ENCODE assay signal across 20 cellular contexts in the genomic region with DNA sequence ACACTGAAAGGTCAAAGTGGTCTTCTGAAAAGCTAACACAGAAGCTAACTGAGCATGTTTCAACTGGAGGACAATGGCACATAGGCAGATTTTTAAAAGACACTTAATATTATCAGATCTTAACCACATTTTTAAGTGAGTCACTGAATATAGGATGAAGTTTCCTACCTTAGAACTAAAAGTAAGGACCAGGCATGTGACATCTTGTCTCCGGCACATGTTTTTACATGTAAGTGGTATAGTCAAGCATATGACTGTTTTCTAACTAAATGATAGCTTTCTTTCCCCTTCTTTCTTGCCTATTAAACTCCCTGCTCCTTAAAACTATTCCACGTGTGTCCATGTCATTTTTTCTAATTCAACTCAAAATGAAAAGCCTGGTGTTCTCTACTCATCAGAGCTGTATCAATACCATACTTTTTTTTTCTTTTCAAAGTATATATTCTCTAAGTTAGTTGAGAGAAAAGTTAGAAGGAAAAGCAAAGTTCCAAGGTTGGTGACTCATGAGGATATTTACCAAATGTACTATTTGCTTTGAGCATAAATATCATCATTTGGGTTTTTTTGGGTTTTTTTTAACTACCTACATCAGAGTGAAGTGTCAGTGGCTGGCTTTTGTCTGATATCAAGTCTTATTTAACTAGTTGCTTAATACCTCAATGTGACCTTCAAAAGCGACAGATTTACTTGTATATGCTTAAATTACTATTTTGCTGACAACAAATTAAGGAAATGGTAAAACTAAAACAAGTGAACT.
A peak's percentile ranks its signal among the peaks of the same experiment; 100 is the strongest.
DNase-seq lines count a peak whose midpoint lies in the region; ATAC-seq and TF ChIP-seq lines count a peak whose summit lies in the region.
"Had no signal": no experiment of that assay in that cellular context is flagged by ENCODE, and none has a peak within 500 bp of the region (broad histone marks: within the 10 kb centered on the region; RNA-seq: fewer than 3 reads in every experiment).

No MANE protein-coding gene starts in this region.

- H3K4me1 ChIP-seq in RWPE2 (ENCODE audit: insufficient read depth, poor library complexity, severe bottlenecking) (peaks cover 18% of the 10 kb centered on the region), neuron (ENCODE audit: insufficient read depth, low read length) (peaks cover 11% of the 10 kb centered on the region)

- intact Hi-C loops in cardiac septum (cut with DNase I): no loop called here

- no peaks in the 10 kb centered on the region for H3K27me3 Mint-ChIP-seq in stimulated activated naive CD8-positive, alpha-beta T cell treated with anti-CD3 and anti-CD28 coated beads, Interleukin-15, amount 100 ng/mL, for 72 hours
- H3K27me3 Mint-ChIP-seq: IgD-negative memory B cell had no signal

- DNase-seq in HPDE6-E6E7 (ENCODE audit: extremely low spot score) (peak; percentile 37), RWPE2 (ENCODE audit: low spot score) (no peak), epithelial cell of esophagus (ENCODE audit: low read depth) (peak; percentile 92), HEK293T (ENCODE audit: extremely low spot score) (no peak), cardiac septum (ENCODE audit: low spot score) (no peak)
- no peak for DNase-seq in stimulated activated naive CD8-positive, alpha-beta T cell treated with anti-CD3 and anti-CD28 coated beads, Interleukin-15, amount 100 ng/mL, for 72 hours
- DNase-seq: ACHN, AML-193, Kasumi-1, NCI-H1105, NCI-H2107, NCI-H510A, NCI-H748 treated with DMSO at 0.1 percent for 48 hours, SIG-M5 had no signal

- no peaks in the 10 kb centered on the region for H3K4me1 Mint-ChIP-seq in stimulated activated naive CD8-positive, alpha-beta T cell treated with anti-CD3 and anti-CD28 coated beads, Interleukin-15, amount 100 ng/mL, for 72 hours
- H3K4me1 Mint-ChIP-seq: IgD-negative memory B cell had no signal

- H3K27ac Mint-ChIP-seq in stimulated activated naive CD8-positive, alpha-beta T cell treated with anti-CD3 and anti-CD28 coated beads, Interleukin-15, amount 100 ng/mL, for 72 hours: no peak overlapping the region
- H3K27ac Mint-ChIP-seq: IgD-negative memory B cell had no signal

- peak overlapping the region; percentile 2 for H2AFZ ChIP-seq in neuron (ENCODE audit: low read depth, low read length)

- POLR2A ChIA-PET in HEK293T (lab: Yijun Ruan, JAX): no interaction called here

- no peaks in the 10 kb centered on the region for H3K36me3 ChIP-seq in RWPE2 (ENCODE audit: low read depth)
- H3K36me3 ChIP-seq in neuron (ENCODE audit: insufficient read depth, low read length): no peaks in the 10 kb centered on the region

- H3K27ac ChIP-seq in RWPE2 (ENCODE audit: poor library complexity, severe bottlenecking): peak overlapping the region; percentile 56
- H3K27ac ChIP-seq: C4-2B, HL-60 had no signal

- H3K27me3 ChIP-seq in RWPE2 (ENCODE audit: insufficient read depth, poor library complexity, severe bottlenecking) (no peaks in the 10 kb centered on the region), neuron (ENCODE audit: insufficient read depth, low read length) (no peaks in the 10 kb centered on the region)

- H3K4me3 ChIP-seq in RWPE2 (ENCODE audit: severe bottlenecking) (no peak overlapping the region), epithelial cell of esophagus (ENCODE audit: low read length) (no peak overlapping the region), neuron (ENCODE audit: low read length) (no peak overlapping the region)

- TF ChIP-seq CTCF in RWPE2 (IDR thresholded peaks at IDR 0.05; ENCODE audit: poor library complexity, severe bottlenecking): no peak
- no peak for TF ChIP-seq CTCF in epithelial cell of esophagus (IDR thresholded peaks at IDR 0.05; ENCODE audit: insufficient read depth, low read depth, low read length, missing control alignments)

- no peak overlapping the region for H3K4me3 Mint-ChIP-seq in stimulated activated naive CD8-positive, alpha-beta T cell treated with anti-CD3 and anti-CD28 coated beads, Interleukin-15, amount 100 ng/mL, for 72 hours
- H3K4me3 Mint-ChIP-seq: IgD-negative memory B cell had no signal

- H3K9me3 Mint-ChIP-seq in stimulated activated naive CD8-positive, alpha-beta T cell treated with anti-CD3 and anti-CD28 coated beads, Interleukin-15, amount 100 ng/mL, for 72 hours: peaks cover 0 to 6% of the 10 kb centered on the region in 2 donors
- H3K9me3 Mint-ChIP-seq: IgD-negative memory B cell had no signal

- CTCF ChIA-PET in HEK293T (lab: Yijun Ruan, JAX): no interaction called here

- no peaks in the 10 kb centered on the region for H3K9me3 ChIP-seq in RWPE2 (ENCODE audit: severe bottlenecking)
- H3K9me3 ChIP-seq in neuron (ENCODE audit: low read length): no peaks in the 10 kb centered on the region

- peak; percentile 84 for ATAC-seq in RWPE2 (ENCODE audit: low read depth)
- no peak for ATAC-seq in stimulated activated naive CD8-positive, alpha-beta T cell treated with anti-CD3 and anti-CD28 coated beads, Interleukin-15, amount 100 ng/mL, for 72 hours
- ATAC-seq in GM18861 (IDR thresholded peaks at IDR 0.05; ENCODE audit: unreplicated experiment): no peak
- ATAC-seq: SK-N-SH treated with all-trans-retinoic acid at 6 μM for 48 hours had no signal

TF ChIP-seq in HEK293T, 16 proteins besides CTCF, POLR2A, EP300 and RAD21:
- TF ChIP-seq ARNT (IDR thresholded peaks at IDR 0.05): no peak
- no peak for TF ChIP-seq NFRKB (IDR thresholded peaks at IDR 0.05)
- no peak for TF ChIP-seq TARDBP (IDR thresholded peaks at IDR 0.05)
- TF ChIP-seq CTBP1 (IDR thresholded peaks at IDR 0.05; ENCODE audit: borderline replicate concordance): no peak
- no peak for TF ChIP-seq LEF1 (IDR thresholded peaks at IDR 0.05; ENCODE audit: borderline replicate concordance)
- TF ChIP-seq FOXM1 (IDR thresholded peaks at IDR 0.05; ENCODE audit: borderline replicate concordance): no peak
- no peak for TF ChIP-seq L3MBTL2 (conservative IDR thresholded peaks at IDR 0.05)
- TF ChIP-seq, protein P1, sequence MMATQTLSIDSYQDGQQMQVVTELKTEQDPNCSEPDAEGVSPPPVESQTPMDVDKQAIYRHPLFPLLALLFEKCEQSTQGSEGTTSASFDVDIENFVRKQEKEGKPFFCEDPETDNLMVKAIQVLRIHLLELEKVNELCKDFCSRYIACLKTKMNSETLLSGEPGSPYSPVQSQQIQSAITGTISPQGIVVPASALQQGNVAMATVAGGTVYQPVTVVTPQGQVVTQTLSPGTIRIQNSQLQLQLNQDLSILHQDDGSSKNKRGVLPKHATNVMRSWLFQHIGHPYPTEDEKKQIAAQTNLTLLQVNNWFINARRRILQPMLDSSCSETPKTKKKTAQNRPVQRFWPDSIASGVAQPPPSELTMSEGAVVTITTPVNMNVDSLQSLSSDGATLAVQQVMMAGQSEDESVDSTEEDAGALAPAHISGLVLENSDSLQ (IDR thresholded peaks at IDR 0.05): no peak
- TF ChIP-seq FOXA1 (IDR thresholded peaks at IDR 0.05): no peak
- no peak for TF ChIP-seq HDGF (IDR thresholded peaks at IDR 0.05; ENCODE audit: borderline replicate concordance)
- no peak for TF ChIP-seq ELF4 (IDR thresholded peaks at IDR 0.05)
- no peak for TF ChIP-seq ZNF384 (IDR thresholded peaks at IDR 0.05)

Comparison
In these comparisons a context has a peak if more than half of its experiments do, and no peak if none do; other contexts are left out.
1. DNase-seq: peak in HPDE6-E6E7 (single experiment) and epithelial cell of esophagus (single experiment); none in RWPE2 (single experiment), stimulated activated naive CD8-positive, alpha-beta T cell treated with anti-CD3 and anti-CD28 coated beads, Interleukin-15, amount 100 ng/mL, for 72 hours (0 of 2), HEK293T (single experiment) and cardiac septum (single experiment).